Comparison of ENCODE assay signal across 18 cellular contexts in the genomic region with DNA sequence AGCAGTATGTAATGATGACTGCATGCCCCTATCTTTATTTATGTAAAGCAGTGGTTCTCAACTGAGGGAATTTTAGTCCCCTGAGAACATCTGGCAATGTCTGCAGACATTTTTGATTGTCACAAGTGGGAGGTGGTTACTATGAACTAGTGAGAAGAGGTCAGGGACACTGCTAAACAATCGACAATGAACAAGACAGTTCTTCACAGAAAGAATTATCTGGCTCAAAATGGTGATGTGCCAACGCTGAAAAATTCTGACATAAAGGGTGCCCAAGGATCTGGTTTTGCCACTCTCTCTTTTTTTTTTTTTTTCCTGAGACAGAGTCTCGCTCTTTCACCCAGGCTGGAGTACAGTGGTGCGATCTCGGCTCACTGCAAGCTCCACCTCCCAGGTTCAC.
DNase-seq lines count a peak whose midpoint lies in the region; TF ChIP-seq lines count a peak whose summit lies in the region.
"Had no signal": no experiment of that assay in that cellular context is flagged by ENCODE, and none has a peak within 500 bp of the region (broad histone marks: within the 10 kb centered on the region; RNA-seq: fewer than 3 reads in every experiment).

No MANE protein-coding gene starts in this region.

- no peak overlapping the region for H3K9ac ChIP-seq in Karpas-422 (ENCODE audit: low read length)
- H3K9ac ChIP-seq: BLaER1 had no signal

- DNase-seq in Karpas-422: no peak
- DNase-seq in midbrain (lab: John Stamatoyannopoulos, UW): peak; percentile 18
- peak; percentile 65 for DNase-seq in superior temporal gyrus (ENCODE audit: extremely low spot score)
- DNase-seq in NCI-H748 (lab: John Stamatoyannopoulos, UW; ENCODE audit: unreplicated experiment): no peak
- DNase-seq in AG08396 (ENCODE audit: low spot score): no peak
- DNase-seq in OCI-LY7 (ENCODE audit: low spot score): no peak
- DNase-seq: 8988T; Caco-2; CD4-positive, CD25-positive, alpha-beta regulatory T cell; CD8-positive, alpha-beta T cell; DMS153; DND-41; GOT3; HFFc6 had no signal

- CTCF ChIA-PET in OCI-LY7 (lab: Charles Lee; ENCODE audit: unreplicated experiment): no interaction called here

- H3K9me2 ChIP-seq in Karpas-422 (replicated peaks; ENCODE audit: insufficient read depth, low read length) (no peaks in the 10 kb centered on the region), OCI-LY7 (ENCODE audit: insufficient read depth, low read length) (no peaks in the 10 kb centered on the region)

- TF ChIP-seq CTCF in OCI-LY7 (conservative IDR thresholded peaks at IDR 0.05; ENCODE audit: low read length): no peak

- peak overlapping the region; percentile 1; the same call in 1 of the 2 replicates for H3K27ac ChIP-seq in Karpas-422 (ENCODE audit: low read length)
- no peak overlapping the region for H3K27ac ChIP-seq in OCI-LY7 (ENCODE audit: low read depth, low read length, poor library complexity, severe bottlenecking)
- H3K27ac ChIP-seq: A549, BLaER1, C4-2B had no signal

- no peaks in the 10 kb centered on the region for H3K9me3 ChIP-seq in Karpas-422 (ENCODE audit: low read length)
- peaks cover 5% of the 10 kb centered on the region for H3K9me3 ChIP-seq in OCI-LY7 (ENCODE audit: low read length)
- H3K9me3 ChIP-seq: A549, Caco-2, HAP-1 had no signal

- no peaks in the 10 kb centered on the region; the same call in 1 of the 2 replicates for H3K79me2 ChIP-seq in Karpas-422 (ENCODE audit: low read length)
- no peaks in the 10 kb centered on the region for H3K79me2 ChIP-seq in OCI-LY7 (ENCODE audit: insufficient read depth, low read depth, low read length)

- H3K27me3 ChIP-seq in Karpas-422 (ENCODE audit: low read length): no peaks in the 10 kb centered on the region
- H3K27me3 ChIP-seq: BLaER1 had no signal

- BruUV-seq in OCI-LY7 (replicated peaks; lab: Mats Ljungman, UMichigan): no TSS peak

- H3K36me3 ChIP-seq in Karpas-422 (ENCODE audit: insufficient read depth, low read length): peaks cover 18% of the 10 kb centered on the region; the same call in 1 of the 2 replicates
- H3K36me3 ChIP-seq in OCI-LY7 (ENCODE audit: insufficient read depth, low read length): peaks cover 54% of the 10 kb centered on the region

- POLR2A ChIA-PET in OCI-LY7 (lab: Charles Lee): interaction anchor here (0.7 kb wide), 1 partner anchor 662 kb away, joined by 3 read pairs; no protein-coding TSS in a partner anchor

- intact Hi-C loops in OCI-LY7 (cut with micrococcal nuclease; ENCODE audit: unreplicated experiment): no loop called here

- H2AFZ ChIP-seq in Karpas-422 (ENCODE audit: low read length) (no peak overlapping the region), OCI-LY7 (ENCODE audit: low read length) (no peak overlapping the region)

- H3K4me1 ChIP-seq in Karpas-422 (ENCODE audit: low read length): peaks cover 19% of the 10 kb centered on the region
- no peaks in the 10 kb centered on the region for H3K4me1 ChIP-seq in OCI-LY7 (ENCODE audit: insufficient read depth, low read length, poor library complexity, severe bottlenecking)
- H3K4me1 ChIP-seq: A549, BLaER1, Caco-2 had no signal

- H3K4me3 ChIP-seq in Karpas-422 (ENCODE audit: low read length): no peak overlapping the region
- no peak overlapping the region for H3K4me3 ChIP-seq in OCI-LY7 (ENCODE audit: low read depth, low read length, poor library complexity, severe bottlenecking)
- H3K4me3 ChIP-seq: A549, BLaER1, HAP-1 had no signal

- H4K20me1 ChIP-seq in Karpas-422 (ENCODE audit: insufficient read depth, low read depth, low read length): no peaks in the 10 kb centered on the region
- H4K20me1 ChIP-seq in OCI-LY7 (ENCODE audit: insufficient read depth, low read length): no peaks in the 10 kb centered on the region
- H4K20me1 ChIP-seq: BLaER1 had no signal

- H3K4me2 ChIP-seq in Karpas-422 (ENCODE audit: low read depth, low read length, poor library complexity, severe bottlenecking) (no peak overlapping the region), OCI-LY7 (ENCODE audit: low read length) (no peak overlapping the region)
- H3K4me2 ChIP-seq: A549, BLaER1 had no signal

Comparison
In these comparisons a context has a peak if more than half of its experiments do, and no peak if none do; other contexts are left out.
1. DNase-seq: peak in midbrain (single experiment) and superior temporal gyrus (single experiment); none in Karpas-422 (single experiment), NCI-H748 (single experiment), AG08396 (single experiment) and OCI-LY7 (single experiment).